ENCODE assay signal across 1 cellular context in the genomic region with DNA sequence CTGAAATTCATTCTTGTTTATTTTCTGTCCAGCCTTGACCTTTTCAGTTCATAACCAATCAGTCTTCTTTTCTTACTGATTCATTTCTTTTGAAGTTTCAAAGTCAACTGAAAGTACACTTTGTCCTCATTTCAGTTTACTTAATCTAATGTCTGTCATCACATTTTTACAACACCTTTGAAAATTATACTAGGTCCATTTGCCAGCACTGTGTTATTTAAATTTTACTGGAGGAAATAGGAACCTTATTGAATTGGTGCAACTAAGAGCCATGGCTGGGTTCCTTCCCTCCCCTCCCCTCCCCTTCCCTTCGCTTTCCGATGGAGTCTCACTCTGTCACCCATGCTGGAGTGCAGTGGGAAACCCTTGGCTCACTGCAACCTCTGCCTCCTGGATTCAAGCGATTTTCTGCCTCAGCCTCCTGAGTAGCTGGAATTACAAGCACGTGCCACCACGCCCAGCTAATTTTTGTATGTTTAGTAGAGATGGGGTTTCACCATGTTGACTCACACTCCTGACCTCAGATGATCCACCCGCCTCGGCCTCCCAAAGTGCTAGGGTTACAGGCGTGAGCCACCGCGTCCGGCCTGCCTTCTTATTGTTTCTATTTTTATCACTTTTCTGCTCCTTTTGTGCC.
TF ChIP-seq lines count a peak whose summit lies in the region.

No MANE protein-coding gene starts in this region.

TF ChIP-seq in HepG2, 621 proteins besides CTCF, POLR2A, EP300 and RAD21 (continued from another document and continues in another):
- TF ChIP-seq, protein P1, sequence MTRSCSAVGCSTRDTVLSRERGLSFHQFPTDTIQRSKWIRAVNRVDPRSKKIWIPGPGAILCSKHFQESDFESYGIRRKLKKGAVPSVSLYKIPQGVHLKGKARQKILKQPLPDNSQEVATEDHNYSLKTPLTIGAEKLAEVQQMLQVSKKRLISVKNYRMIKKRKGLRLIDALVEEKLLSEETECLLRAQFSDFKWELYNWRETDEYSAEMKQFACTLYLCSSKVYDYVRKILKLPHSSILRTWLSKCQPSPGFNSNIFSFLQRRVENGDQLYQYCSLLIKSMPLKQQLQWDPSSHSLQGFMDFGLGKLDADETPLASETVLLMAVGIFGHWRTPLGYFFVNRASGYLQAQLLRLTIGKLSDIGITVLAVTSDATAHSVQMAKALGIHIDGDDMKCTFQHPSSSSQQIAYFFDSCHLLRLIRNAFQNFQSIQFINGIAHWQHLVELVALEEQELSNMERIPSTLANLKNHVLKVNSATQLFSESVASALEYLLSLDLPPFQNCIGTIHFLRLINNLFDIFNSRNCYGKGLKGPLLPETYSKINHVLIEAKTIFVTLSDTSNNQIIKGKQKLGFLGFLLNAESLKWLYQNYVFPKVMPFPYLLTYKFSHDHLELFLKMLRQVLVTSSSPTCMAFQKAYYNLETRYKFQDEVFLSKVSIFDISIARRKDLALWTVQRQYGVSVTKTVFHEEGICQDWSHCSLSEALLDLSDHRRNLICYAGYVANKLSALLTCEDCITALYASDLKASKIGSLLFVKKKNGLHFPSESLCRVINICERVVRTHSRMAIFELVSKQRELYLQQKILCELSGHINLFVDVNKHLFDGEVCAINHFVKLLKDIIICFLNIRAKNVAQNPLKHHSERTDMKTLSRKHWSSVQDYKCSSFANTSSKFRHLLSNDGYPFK (CRISPR knock-in tag; IDR thresholded peaks at IDR 0.05; ENCODE audit: borderline replicate concordance), result no peak
- no peak for TF ChIP-seq PLRG1 (conservative IDR thresholded peaks at IDR 0.05)
- TF ChIP-seq ZNF781 (CRISPR knock-in tag; IDR thresholded peaks at IDR 0.05; ENCODE audit: borderline replicate concordance, not compliant biosample characterization), result no peak
- no peak for TF ChIP-seq ZNF337 (CRISPR knock-in tag; IDR thresholded peaks at IDR 0.05; ENCODE audit: borderline replicate concordance, low read depth)
- peak; percentile 72; the same call in 1 of the 2 replicates for TF ChIP-seq KDM6A (CRISPR knock-in tag; IDR thresholded peaks at IDR 0.05; ENCODE audit: low read depth)
- TF ChIP-seq CHD4 (IDR thresholded peaks at IDR 0.05; ENCODE audit: borderline replicate concordance, low read length), result peak; percentile 66; the same call in 1 of the 2 replicates
- TF ChIP-seq MBNL3 (CRISPR knock-in tag; conservative IDR thresholded peaks at IDR 0.05), result no peak
- TF ChIP-seq SIX4 (CRISPR knock-in tag; IDR thresholded peaks at IDR 0.05), result peak; percentile 69; the same call in 1 of the 2 replicates
- no peak for TF ChIP-seq ZSCAN22 (CRISPR knock-in tag; IDR thresholded peaks at IDR 0.05)
- peak; percentile 78 for TF ChIP-seq ZMYM4 (CRISPR knock-in tag; IDR thresholded peaks at IDR 0.05)
- TF ChIP-seq, protein P2, sequence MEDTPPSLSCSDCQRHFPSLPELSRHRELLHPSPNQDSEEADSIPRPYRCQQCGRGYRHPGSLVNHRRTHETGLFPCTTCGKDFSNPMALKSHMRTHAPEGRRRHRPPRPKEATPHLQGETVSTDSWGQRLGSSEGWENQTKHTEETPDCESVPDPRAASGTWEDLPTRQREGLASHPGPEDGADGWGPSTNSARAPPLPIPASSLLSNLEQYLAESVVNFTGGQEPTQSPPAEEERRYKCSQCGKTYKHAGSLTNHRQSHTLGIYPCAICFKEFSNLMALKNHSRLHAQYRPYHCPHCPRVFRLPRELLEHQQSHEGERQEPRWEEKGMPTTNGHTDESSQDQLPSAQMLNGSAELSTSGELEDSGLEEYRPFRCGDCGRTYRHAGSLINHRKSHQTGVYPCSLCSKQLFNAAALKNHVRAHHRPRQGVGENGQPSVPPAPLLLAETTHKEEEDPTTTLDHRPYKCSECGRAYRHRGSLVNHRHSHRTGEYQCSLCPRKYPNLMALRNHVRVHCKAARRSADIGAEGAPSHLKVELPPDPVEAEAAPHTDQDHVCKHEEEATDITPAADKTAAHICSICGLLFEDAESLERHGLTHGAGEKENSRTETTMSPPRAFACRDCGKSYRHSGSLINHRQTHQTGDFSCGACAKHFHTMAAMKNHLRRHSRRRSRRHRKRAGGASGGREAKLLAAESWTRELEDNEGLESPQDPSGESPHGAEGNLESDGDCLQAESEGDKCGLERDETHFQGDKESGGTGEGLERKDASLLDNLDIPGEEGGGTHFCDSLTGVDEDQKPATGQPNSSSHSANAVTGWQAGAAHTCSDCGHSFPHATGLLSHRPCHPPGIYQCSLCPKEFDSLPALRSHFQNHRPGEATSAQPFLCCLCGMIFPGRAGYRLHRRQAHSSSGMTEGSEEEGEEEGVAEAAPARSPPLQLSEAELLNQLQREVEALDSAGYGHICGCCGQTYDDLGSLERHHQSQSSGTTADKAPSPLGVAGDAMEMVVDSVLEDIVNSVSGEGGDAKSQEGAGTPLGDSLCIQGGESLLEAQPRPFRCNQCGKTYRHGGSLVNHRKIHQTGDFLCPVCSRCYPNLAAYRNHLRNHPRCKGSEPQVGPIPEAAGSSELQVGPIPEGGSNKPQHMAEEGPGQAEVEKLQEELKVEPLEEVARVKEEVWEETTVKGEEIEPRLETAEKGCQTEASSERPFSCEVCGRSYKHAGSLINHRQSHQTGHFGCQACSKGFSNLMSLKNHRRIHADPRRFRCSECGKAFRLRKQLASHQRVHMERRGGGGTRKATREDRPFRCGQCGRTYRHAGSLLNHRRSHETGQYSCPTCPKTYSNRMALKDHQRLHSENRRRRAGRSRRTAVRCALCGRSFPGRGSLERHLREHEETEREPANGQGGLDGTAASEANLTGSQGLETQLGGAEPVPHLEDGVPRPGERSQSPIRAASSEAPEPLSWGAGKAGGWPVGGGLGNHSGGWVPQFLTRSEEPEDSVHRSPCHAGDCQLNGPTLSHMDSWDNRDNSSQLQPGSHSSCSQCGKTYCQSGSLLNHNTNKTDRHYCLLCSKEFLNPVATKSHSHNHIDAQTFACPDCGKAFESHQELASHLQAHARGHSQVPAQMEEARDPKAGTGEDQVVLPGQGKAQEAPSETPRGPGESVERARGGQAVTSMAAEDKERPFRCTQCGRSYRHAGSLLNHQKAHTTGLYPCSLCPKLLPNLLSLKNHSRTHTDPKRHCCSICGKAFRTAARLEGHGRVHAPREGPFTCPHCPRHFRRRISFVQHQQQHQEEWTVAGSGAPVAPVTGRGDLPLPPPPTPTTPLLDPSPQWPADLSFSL (CRISPR knock-in tag; IDR thresholded peaks at IDR 0.05), result no peak
- no peak for TF ChIP-seq ZNF484 (CRISPR knock-in tag; IDR thresholded peaks at IDR 0.05; ENCODE audit: borderline replicate concordance, low read depth)
- TF ChIP-seq, protein P3, sequence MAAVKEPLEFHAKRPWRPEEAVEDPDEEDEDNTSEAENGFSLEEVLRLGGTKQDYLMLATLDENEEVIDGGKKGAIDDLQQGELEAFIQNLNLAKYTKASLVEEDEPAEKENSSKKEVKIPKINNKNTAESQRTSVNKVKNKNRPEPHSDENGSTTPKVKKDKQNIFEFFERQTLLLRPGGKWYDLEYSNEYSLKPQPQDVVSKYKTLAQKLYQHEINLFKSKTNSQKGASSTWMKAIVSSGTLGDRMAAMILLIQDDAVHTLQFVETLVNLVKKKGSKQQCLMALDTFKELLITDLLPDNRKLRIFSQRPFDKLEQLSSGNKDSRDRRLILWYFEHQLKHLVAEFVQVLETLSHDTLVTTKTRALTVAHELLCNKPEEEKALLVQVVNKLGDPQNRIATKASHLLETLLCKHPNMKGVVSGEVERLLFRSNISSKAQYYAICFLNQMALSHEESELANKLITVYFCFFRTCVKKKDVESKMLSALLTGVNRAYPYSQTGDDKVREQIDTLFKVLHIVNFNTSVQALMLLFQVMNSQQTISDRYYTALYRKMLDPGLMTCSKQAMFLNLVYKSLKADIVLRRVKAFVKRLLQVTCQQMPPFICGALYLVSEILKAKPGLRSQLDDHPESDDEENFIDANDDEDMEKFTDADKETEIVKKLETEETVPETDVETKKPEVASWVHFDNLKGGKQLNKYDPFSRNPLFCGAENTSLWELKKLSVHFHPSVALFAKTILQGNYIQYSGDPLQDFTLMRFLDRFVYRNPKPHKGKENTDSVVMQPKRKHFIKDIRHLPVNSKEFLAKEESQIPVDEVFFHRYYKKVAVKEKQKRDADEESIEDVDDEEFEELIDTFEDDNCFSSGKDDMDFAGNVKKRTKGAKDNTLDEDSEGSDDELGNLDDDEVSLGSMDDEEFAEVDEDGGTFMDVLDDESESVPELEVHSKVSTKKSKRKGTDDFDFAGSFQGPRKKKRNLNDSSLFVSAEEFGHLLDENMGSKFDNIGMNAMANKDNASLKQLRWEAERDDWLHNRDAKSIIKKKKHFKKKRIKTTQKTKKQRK (IDR thresholded peaks at IDR 0.05; ENCODE audit: low read length), result no peak
- no peak for TF ChIP-seq REL (CRISPR knock-in tag; conservative IDR thresholded peaks at IDR 0.05)
- TF ChIP-seq BORCS8-MEF2B (CRISPR knock-in tag; IDR thresholded peaks at IDR 0.05), result no peak
- no peak for TF ChIP-seq HNF4G (IDR thresholded peaks at IDR 0.05; ENCODE audit: borderline replicate concordance, low read depth, low read length)
- no peak for TF ChIP-seq HNF4G (CRISPR knock-in tag; IDR thresholded peaks at IDR 0.05; ENCODE audit: borderline replicate concordance, low read depth)
- TF ChIP-seq, protein P4, sequence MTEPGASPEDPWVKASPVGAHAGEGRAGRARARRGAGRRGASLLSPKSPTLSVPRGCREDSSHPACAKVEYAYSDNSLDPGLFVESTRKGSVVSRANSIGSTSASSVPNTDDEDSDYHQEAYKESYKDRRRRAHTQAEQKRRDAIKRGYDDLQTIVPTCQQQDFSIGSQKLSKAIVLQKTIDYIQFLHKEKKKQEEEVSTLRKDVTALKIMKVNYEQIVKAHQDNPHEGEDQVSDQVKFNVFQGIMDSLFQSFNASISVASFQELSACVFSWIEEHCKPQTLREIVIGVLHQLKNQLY (CRISPR knock-in tag; IDR thresholded peaks at IDR 0.05), result peak; percentile 28; the same call in 1 of the 2 replicates
- TF ChIP-seq ZNF350 (CRISPR knock-in tag; IDR thresholded peaks at IDR 0.05; ENCODE audit: borderline replicate concordance, low read depth), result peak; percentile 35; the same call in 1 of the 2 replicates
- no peak for TF ChIP-seq NR1H2 (CRISPR knock-in tag; IDR thresholded peaks at IDR 0.05; ENCODE audit: borderline replicate concordance, low read depth)
- TF ChIP-seq, protein P5, sequence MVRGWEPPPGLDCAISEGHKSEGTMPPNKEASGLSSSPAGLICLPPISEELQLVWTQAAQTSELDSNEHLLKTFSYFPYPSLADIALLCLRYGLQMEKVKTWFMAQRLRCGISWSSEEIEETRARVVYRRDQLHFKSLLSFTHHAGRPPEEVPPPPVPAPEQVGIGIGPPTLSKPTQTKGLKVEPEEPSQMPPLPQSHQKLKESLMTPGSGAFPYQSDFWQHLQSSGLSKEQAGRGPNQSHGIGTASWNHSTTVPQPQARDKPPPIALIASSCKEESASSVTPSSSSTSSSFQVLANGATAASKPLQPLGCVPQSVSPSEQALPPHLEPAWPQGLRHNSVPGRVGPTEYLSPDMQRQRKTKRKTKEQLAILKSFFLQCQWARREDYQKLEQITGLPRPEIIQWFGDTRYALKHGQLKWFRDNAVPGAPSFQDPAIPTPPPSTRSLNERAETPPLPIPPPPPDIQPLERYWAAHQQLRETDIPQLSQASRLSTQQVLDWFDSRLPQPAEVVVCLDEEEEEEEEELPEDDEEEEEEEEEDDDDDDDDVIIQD (CRISPR knock-in tag; IDR thresholded peaks at IDR 0.05; ENCODE audit: low read depth), result peak; percentile 58; the same call in 1 of the 2 replicates
- TF ChIP-seq ZFAT (CRISPR knock-in tag; conservative IDR thresholded peaks at IDR 0.05), result no peak
- no peak for TF ChIP-seq ZNF354B (CRISPR knock-in tag; IDR thresholded peaks at IDR 0.05)
- TF ChIP-seq FIP1L1 (IDR thresholded peaks at IDR 0.05; ENCODE audit: borderline replicate concordance, insufficient read depth, low read depth, low read length), result no peak
- no peak; the same call in 1 of the 2 replicates for TF ChIP-seq SP2 (CRISPR knock-in tag; IDR thresholded peaks at IDR 0.05)
- TF ChIP-seq ZNF121 (CRISPR knock-in tag; IDR thresholded peaks at IDR 0.05), result no peak
- peak; percentile 64; the same call in 1 of the 2 replicates for TF ChIP-seq MYC (CRISPR knock-in tag; IDR thresholded peaks at IDR 0.05; ENCODE audit: borderline replicate concordance)
- TF ChIP-seq RFX3 (CRISPR knock-in tag; IDR thresholded peaks at IDR 0.05), result no peak
- peak; percentile 91 for TF ChIP-seq TEAD3 (CRISPR knock-in tag; optimal IDR thresholded peaks at IDR 0.05; ENCODE audit: borderline replicate concordance)
- TF ChIP-seq ZIK1 (CRISPR knock-in tag; IDR thresholded peaks at IDR 0.05; ENCODE audit: borderline replicate concordance, low read depth), result no peak
- TF ChIP-seq ZFP90 (CRISPR knock-in tag; IDR thresholded peaks at IDR 0.05; ENCODE audit: borderline replicate concordance), result no peak
- no peak for TF ChIP-seq ZNF549 (CRISPR knock-in tag; IDR thresholded peaks at IDR 0.05)
- no peak for TF ChIP-seq POLR2AphosphoS5 (IDR thresholded peaks at IDR 0.05; ENCODE audit: low read depth, low read length)
- no peak for TF ChIP-seq REXO4 (CRISPR knock-in tag; IDR thresholded peaks at IDR 0.05; ENCODE audit: borderline replicate concordance)
- TF ChIP-seq JDP2 (CRISPR knock-in tag; IDR thresholded peaks at IDR 0.05; ENCODE audit: borderline replicate concordance), result no peak
- TF ChIP-seq GPN1 (CRISPR knock-in tag; IDR thresholded peaks at IDR 0.05; ENCODE audit: borderline replicate concordance), result no peak
- TF ChIP-seq ZNF10 (CRISPR knock-in tag; IDR thresholded peaks at IDR 0.05; ENCODE audit: borderline replicate concordance, low read depth), result no peak
- no peak for TF ChIP-seq TBL1XR1 (IDR thresholded peaks at IDR 0.05; ENCODE audit: borderline replicate concordance, low read length, partially characterized antibody)
- no peak for TF ChIP-seq WIZ (CRISPR knock-in tag; IDR thresholded peaks at IDR 0.05)
- TF ChIP-seq ZNF3 (CRISPR knock-in tag; IDR thresholded peaks at IDR 0.05), result no peak
- TF ChIP-seq HNRNPUL1 (IDR thresholded peaks at IDR 0.05; ENCODE audit: low read depth, low read length), result no peak
- TF ChIP-seq CREBL2 (CRISPR knock-in tag; IDR thresholded peaks at IDR 0.05; ENCODE audit: borderline replicate concordance), result no peak
- no peak for TF ChIP-seq SAFB2 (CRISPR knock-in tag; IDR thresholded peaks at IDR 0.05; ENCODE audit: borderline replicate concordance, low read depth)
- no peak for TF ChIP-seq ZNF224 (CRISPR knock-in tag; IDR thresholded peaks at IDR 0.05)
- no peak for TF ChIP-seq ATF7-NPFF (CRISPR knock-in tag; IDR thresholded peaks at IDR 0.05; ENCODE audit: low read depth)
- no peak for TF ChIP-seq ZNF7 (CRISPR knock-in tag; IDR thresholded peaks at IDR 0.05)
- no peak for TF ChIP-seq ZNF597 (CRISPR knock-in tag; IDR thresholded peaks at IDR 0.05)
- TF ChIP-seq HNRNPK (IDR thresholded peaks at IDR 0.05; ENCODE audit: low read depth, low read length, poor library complexity, severe bottlenecking), result no peak
- peak; percentile 54; the same call in 1 of the 2 replicates for TF ChIP-seq BCL6 (CRISPR knock-in tag; IDR thresholded peaks at IDR 0.05)
- TF ChIP-seq RNF2 (conservative IDR thresholded peaks at IDR 0.05; ENCODE audit: low read depth), result no peak
